Comparison of ENCODE assay signal across 1 cellular context in genomic region chr5:73625905-73626811, GRCh38.
TF ChIP-seq lines count a peak whose summit lies in the region.

Gene ARHGEF28, plus strand, starts transcription at chr5:73626196. Its CDS starts 58,656 bp downstream, at chr5:73684852.

TF ChIP-seq in HepG2, 621 proteins besides CTCF, POLR2A, EP300 and RAD21 (continued from another document and continues in another):
- peak; percentile 55; the same call in 1 of the 2 replicates for TF ChIP-seq KDM2A (CRISPR knock-in tag; IDR thresholded peaks at IDR 0.05; ENCODE audit: borderline replicate concordance, low read depth)
- TF ChIP-seq REL (CRISPR knock-in tag; conservative IDR thresholded peaks at IDR 0.05): 0 out of 2 replicates have a peak, but pooled peaks have one; percentile 75
- peak; percentile 46 for TF ChIP-seq CCDC6 (CRISPR knock-in tag; IDR thresholded peaks at IDR 0.05)
- TF ChIP-seq NR2F2 (IDR thresholded peaks at IDR 0.05; ENCODE audit: borderline replicate concordance, low read depth): no peak
- no peak for TF ChIP-seq MZF1 (CRISPR knock-in tag; IDR thresholded peaks at IDR 0.05; ENCODE audit: borderline replicate concordance)
- no peak for TF ChIP-seq HMG20A (CRISPR knock-in tag; IDR thresholded peaks at IDR 0.05; ENCODE audit: borderline replicate concordance)
- no peak for TF ChIP-seq ZNF775 (CRISPR knock-in tag; IDR thresholded peaks at IDR 0.05; ENCODE audit: borderline replicate concordance)
- TF ChIP-seq IKZF1 (IDR thresholded peaks at IDR 0.05): no peak
- no peak for TF ChIP-seq CC2D1A (CRISPR knock-in tag; IDR thresholded peaks at IDR 0.05)
- TF ChIP-seq ZNF749 (CRISPR knock-in tag; IDR thresholded peaks at IDR 0.05; ENCODE audit: borderline replicate concordance): peak; percentile 56; the same call in 1 of the 2 replicates
- TF ChIP-seq HNRNPK (IDR thresholded peaks at IDR 0.05; ENCODE audit: low read depth, low read length, poor library complexity, severe bottlenecking): peak; percentile 39
- TF ChIP-seq ZNF276 (CRISPR knock-in tag; IDR thresholded peaks at IDR 0.05; ENCODE audit: low read depth): no peak
- TF ChIP-seq NFE2 (CRISPR knock-in tag; IDR thresholded peaks at IDR 0.05): no peak
- no peak for TF ChIP-seq YEATS2 (CRISPR knock-in tag; IDR thresholded peaks at IDR 0.05; ENCODE audit: borderline replicate concordance)
- no peak for TF ChIP-seq ZNF879 (CRISPR knock-in tag; IDR thresholded peaks at IDR 0.05)
- no peak for TF ChIP-seq NFAT5 (CRISPR knock-in tag; IDR thresholded peaks at IDR 0.05)
- TF ChIP-seq ZNF263 (CRISPR knock-in tag; IDR thresholded peaks at IDR 0.05): no peak
- TF ChIP-seq ZNF17 (CRISPR knock-in tag; IDR thresholded peaks at IDR 0.05): 0 out of 2 replicates have a peak, but pooled peaks have one; percentile 26
- TF ChIP-seq RBM39 (IDR thresholded peaks at IDR 0.05; ENCODE audit: low read depth, low read length, poor library complexity, severe bottlenecking): no peak
- no peak; the same call in 1 of the 2 replicates for TF ChIP-seq ZBTB38 (CRISPR knock-in tag; IDR thresholded peaks at IDR 0.05)
- TF ChIP-seq AHDC1 (CRISPR knock-in tag; IDR thresholded peaks at IDR 0.05; ENCODE audit: borderline replicate concordance): no peak
- no peak for TF ChIP-seq MAF1 (CRISPR knock-in tag; IDR thresholded peaks at IDR 0.05; ENCODE audit: borderline replicate concordance)
- no peak; the same call in 1 of the 2 replicates for TF ChIP-seq HNF1B (CRISPR knock-in tag; IDR thresholded peaks at IDR 0.05)
- no peak for TF ChIP-seq ZFP36 (IDR thresholded peaks at IDR 0.05; ENCODE audit: borderline replicate concordance, low read depth, low read length, partially characterized antibody)
- TF ChIP-seq SAP130 (CRISPR knock-in tag; IDR thresholded peaks at IDR 0.05; ENCODE audit: low read depth): peak; percentile 66
- no peak for TF ChIP-seq TFAP4 (IDR thresholded peaks at IDR 0.05; ENCODE audit: borderline replicate concordance, low read depth)
- TF ChIP-seq SALL1 (CRISPR knock-in tag; IDR thresholded peaks at IDR 0.05): peak; percentile 52
- no peak for TF ChIP-seq TBL1XR1 (IDR thresholded peaks at IDR 0.05; ENCODE audit: borderline replicate concordance, low read length, partially characterized antibody)
- no peak for TF ChIP-seq GRHL1 (CRISPR knock-in tag; conservative IDR thresholded peaks at IDR 0.05)
- TF ChIP-seq MIER3 (CRISPR knock-in tag; IDR thresholded peaks at IDR 0.05; ENCODE audit: borderline replicate concordance): no peak
- TF ChIP-seq TBX2 (CRISPR knock-in tag; IDR thresholded peaks at IDR 0.05; ENCODE audit: borderline replicate concordance): peak; percentile 58
- no peak for TF ChIP-seq GMEB2 (CRISPR knock-in tag; IDR thresholded peaks at IDR 0.05; ENCODE audit: low read depth)
- no peak for TF ChIP-seq HMGXB3 (CRISPR knock-in tag; IDR thresholded peaks at IDR 0.05; ENCODE audit: borderline replicate concordance)
